In genomic region chr19:32361574-32362317, GRCh38 we compare ENCODE assay signal across 27 cellular contexts. TPM values are rescaled to one million over a fixed set of nuclear protein-coding genes. Genes with fewer than 3 reads are reported as not detected.
DNase-seq lines count a peak whose midpoint lies in the region; ATAC-seq and TF ChIP-seq lines count a peak whose summit lies in the region.
"Had no signal": no experiment of that assay in that cellular context is flagged by ENCODE, and none has a peak within 500 bp of the region (broad histone marks: within the 10 kb centered on the region; RNA-seq: fewer than 3 reads in every experiment).

No MANE protein-coding gene starts in this region.

- H3K27me3 ChIP-seq in Panc1 (ENCODE audit: control insufficient read depth, insufficient read depth, low read length): no peaks in the 10 kb centered on the region
- H3K27me3 ChIP-seq in ascending aorta: no peaks in the 10 kb centered on the region
- H3K27me3 ChIP-seq in right lobe of liver: no peaks in the 10 kb centered on the region
- no peaks in the 10 kb centered on the region for H3K27me3 ChIP-seq in thyroid gland
- no peaks in the 10 kb centered on the region for H3K27me3 ChIP-seq in H7 (ENCODE audit: control insufficient read depth, insufficient read depth, low read length)
- H3K27me3 ChIP-seq: gastroesophageal sphincter, ovary, transverse colon had no signal

- no peak overlapping the region for H3K4me3 Mint-ChIP-seq in natural killer cell treated with Interleukin-12 subunit alpha and Interleukin-12 subunit beta and Interleukin-15 and Interleukin-18, amount 100 ng/mL, for 72 hours
- H3K4me3 Mint-ChIP-seq: activated CD4-positive, alpha-beta T cell treated with anti-CD3 and anti-CD28 coated beads, Interleukin-2, amount 10 ng/mL, durations not matched to agents 7 days and 5 days; activated T-cell treated with anti-CD3 and anti-CD28 coated beads, Interleukin-2, amount 50 U/mL, for 24 hours; brain; IgD-negative memory B cell; nephron had no signal

- peaks cover 34% of the 10 kb centered on the region for H3K36me3 Mint-ChIP-seq in natural killer cell treated with Interleukin-12 subunit alpha and Interleukin-12 subunit beta and Interleukin-15 and Interleukin-18, amount 100 ng/mL, for 72 hours

- POLR2A ChIA-PET in Panc1 (lab: Charles Lee): no interaction called here

- H3K36me3 ChIP-seq in Panc1 (ENCODE audit: control insufficient read depth, insufficient read depth, low read length) (peaks cover 51% of the 10 kb centered on the region), ascending aorta (peaks cover 28 to 31% of the 10 kb centered on the region in 2 donors), right lobe of liver (peaks cover 0 to 36% (median 19%) of the 10 kb centered on the region in 4 donors), thyroid gland (peaks cover 13 to 21% of the 10 kb centered on the region in 2 donors), H7 (replicated peaks; ENCODE audit: control insufficient read depth, insufficient read depth, low read length) (peaks cover 15% of the 10 kb centered on the region)
- H3K36me3 ChIP-seq: ovary had no signal

- peaks cover 19 to 26% of the 10 kb centered on the region in 2 donors for H3K4me1 Mint-ChIP-seq in natural killer cell treated with Interleukin-12 subunit alpha and Interleukin-12 subunit beta and Interleukin-15 and Interleukin-18, amount 100 ng/mL, for 72 hours (ENCODE audit: low read depth in 2 of 2)
- H3K4me1 Mint-ChIP-seq: nephron had no signal

- TF ChIP-seq CTCF in Panc1 (IDR thresholded peaks at IDR 0.05) (no peak), ascending aorta (IDR thresholded peaks at IDR 0.05) (no peak), right lobe of liver (IDR thresholded peaks at IDR 0.05) (no peak), thyroid gland (IDR thresholded peaks at IDR 0.05) (no peak)

- in situ Hi-C loops in Panc1 (cut with HindIII; ENCODE audit: low pct_unique_long_range_greater_than_20kb, low sequenced_read_pairs): no loop called here

- intact Hi-C loops in Panc1 (cut with micrococcal nuclease; ENCODE audit: unreplicated experiment): no loop called here
- intact Hi-C loops in ascending aorta (cut with DNase I): no loop called here
- intact Hi-C loops in right lobe of liver (cut with DNase I): no loop called here
- intact Hi-C loops in thyroid gland (cut with DNase I): no loop called here

- BruUV-seq in Panc1 (replicated peaks; lab: Mats Ljungman, UMichigan): no TSS peak

- DNase-seq in Panc1 (ENCODE audit: low read depth, low spot score) (no peak), ascending aorta (ENCODE audit: low spot score in 2 of 2) (no peak), right lobe of liver (no peak), thyroid gland (no peak), H7 (no peak)
- no peak for DNase-seq in natural killer cell treated with Interleukin-12 subunit alpha and Interleukin-12 subunit beta and Interleukin-15 and Interleukin-18, amount 100 ng/mL, for 72 hours (ENCODE audit: low spot score)
- DNase-seq: activated CD4-positive, alpha-beta T cell treated with anti-CD3 and anti-CD28 coated beads, Interleukin-2, amount 10 ng/mL, durations not matched to agents 7 days and 5 days; activated T-cell treated with anti-CD3 and anti-CD28 coated beads, Interleukin-2, amount 50 U/mL, for 24 hours; DMS79; hippocampal formation; mammary epithelial cell; NCI-H2107; NCI-H446 treated with DMSO at 0.1 percent for 48 hours; NCI-H82; ovary; retina; SIG-M5; small intestine; stimulated activated naive CD4-positive, alpha-beta T cell treated with Interleukin-2 at 50 U/mL for 16 hours; T1000; transverse colon had no signal

- H3K27me3 Mint-ChIP-seq in natural killer cell treated with Interleukin-12 subunit alpha and Interleukin-12 subunit beta and Interleukin-15 and Interleukin-18, amount 100 ng/mL, for 72 hours: no peaks in the 10 kb centered on the region
- H3K27me3 Mint-ChIP-seq: activated CD4-positive, alpha-beta T cell treated with anti-CD3 and anti-CD28 coated beads, Interleukin-2, amount 10 ng/mL, durations not matched to agents 7 days and 5 days; activated T-cell treated with anti-CD3 and anti-CD28 coated beads, Interleukin-2, amount 50 U/mL, for 24 hours; brain; IgD-negative memory B cell had no signal

- CTCF ChIA-PET in Panc1 (lab: Charles Lee): no interaction called here

- TF ChIP-seq POLR2A in right lobe of liver (IDR thresholded peaks at IDR 0.05) (no peak), thyroid gland (IDR thresholded peaks at IDR 0.05) (no peak)

- no peak overlapping the region for H3K27ac Mint-ChIP-seq in natural killer cell treated with Interleukin-12 subunit alpha and Interleukin-12 subunit beta and Interleukin-15 and Interleukin-18, amount 100 ng/mL, for 72 hours
- H3K27ac Mint-ChIP-seq: activated CD4-positive, alpha-beta T cell treated with anti-CD3 and anti-CD28 coated beads, Interleukin-2, amount 10 ng/mL, durations not matched to agents 7 days and 5 days; IgD-negative memory B cell; nephron had no signal

- H3K4me3 ChIP-seq in Panc1 (ENCODE audit: low read depth in 2 of 2, low read length in 2 of 2) (no peak overlapping the region), ascending aorta (no peak overlapping the region), right lobe of liver (no peak overlapping the region), thyroid gland (replicated peaks in 1 of 3) (no peak overlapping the region), H7 (ENCODE audit: insufficient read depth, low read depth, low read length) (no peak overlapping the region)
- H3K4me3 ChIP-seq: gastroesophageal sphincter, ovary, transverse colon had no signal

- no peak for ATAC-seq in Panc1
- peak in 1 of 4 donors; percentile 9 for ATAC-seq in right lobe of liver
- ATAC-seq in GM19397 (IDR thresholded peaks at IDR 0.05; ENCODE audit: unreplicated experiment): no peak
- ATAC-seq in natural killer cell treated with Interleukin-12 subunit alpha and Interleukin-12 subunit beta and Interleukin-15 and Interleukin-18, amount 100 ng/mL, for 72 hours: no peak
- ATAC-seq: gastroesophageal sphincter, HCT116 had no signal

- H3K9me3 ChIP-seq in Panc1 (ENCODE audit: control insufficient read depth, insufficient read depth, low read depth, low read length): no peaks in the 10 kb centered on the region
- H3K9me3 ChIP-seq in ascending aorta: no peaks in the 10 kb centered on the region
- no peaks in the 10 kb centered on the region for H3K9me3 ChIP-seq in right lobe of liver
- H3K9me3 ChIP-seq in thyroid gland: no peaks in the 10 kb centered on the region
- H3K9me3 ChIP-seq: gastroesophageal sphincter, ovary, transverse colon had no signal

- 83% methylated on average over 9 of the region's 9 CpGs for WGBS in right lobe of liver (ENCODE audit: insufficient coverage, low coverage, low lambda C conversion rate, missing lambda C conversion rate)
- 91 to 95% methylated on average over 9 of the region's 9 CpGs for WGBS in thyroid gland, 2 donors

- H3K9me3 Mint-ChIP-seq in natural killer cell treated with Interleukin-12 subunit alpha and Interleukin-12 subunit beta and Interleukin-15 and Interleukin-18, amount 100 ng/mL, for 72 hours: no peaks in the 10 kb centered on the region
- H3K9me3 Mint-ChIP-seq: activated CD4-positive, alpha-beta T cell treated with anti-CD3 and anti-CD28 coated beads, Interleukin-2, amount 10 ng/mL, durations not matched to agents 7 days and 5 days; activated T-cell treated with anti-CD3 and anti-CD28 coated beads, Interleukin-2, amount 50 U/mL, for 24 hours; brain; IgD-negative memory B cell; nephron had no signal

- H3K4me1 ChIP-seq in Panc1 (ENCODE audit: control insufficient read depth, insufficient read depth, low read length) (no peaks in the 10 kb centered on the region), ascending aorta (peaks cover 0 to 18% of the 10 kb centered on the region in 2 donors), right lobe of liver (peaks cover 0 to 23% (median 9%) of the 10 kb centered on the region in 4 donors), thyroid gland (peaks cover 33 to 51% of the 10 kb centered on the region in 2 donors)

- H3K27ac ChIP-seq in Panc1 (ENCODE audit: low read length) (peak overlapping the region; percentile 39), ascending aorta (peak overlapping the region; percentile 78 to 81), right lobe of liver (peak overlapping the region in 2 of 3 donors; percentile 74 to 81), thyroid gland (peak overlapping the region; percentile 46 to 92 (median 90))
- H3K27ac ChIP-seq: ovary had no signal

RNA-seq across cellular contexts. Expression of gene ZNF507, which starts 16.3 kb away (rescaled TPM):
- 28.3 TPM for total RNA-seq in Panc1 (2021; ENCODE audit: unreplicated experiment)
- polyA plus RNA-seq in Panc1 (2012; ENCODE audit: insufficient read length): 9.3 TPM
- 6.4 TPM for total RNA-seq in ascending aorta
- 10 to 100 TPM in 2 of 6 experiments, 1 to 10 TPM in 4; 7.1 to 10.9 (median 9.1) TPM for total RNA-seq in right lobe of liver
- total RNA-seq in thyroid gland: 10 to 100 TPM; 28.6 to 46.9 (median 38.0) TPM
- total RNA-seq in natural killer cell treated with Interleukin-12 subunit alpha and Interleukin-12 subunit beta and Interleukin-15 and Interleukin-18, amount 100 ng/mL, for 72 hours: 10 to 100 TPM; 21.2 to 37.1 TPM
- 6.2 and 8.3 TPM in 2 replicates for total RNA-seq in H7 (2014; rRNA removed; shearing (Covaris generic))

RNA-seq across cellular contexts. Expression of gene DPY19L3, which starts 43.8 kb away (rescaled TPM):
- total RNA-seq in Panc1 (2021; ENCODE audit: unreplicated experiment): 27.8 TPM
- 15.3 TPM for polyA plus RNA-seq in Panc1 (2012; ENCODE audit: insufficient read length)
- total RNA-seq in ascending aorta: 115 TPM
- total RNA-seq in right lobe of liver: 10 to 100 TPM in 4 of 6 experiments, 1 to 10 TPM in 2; 8.0 to 13.5 (median 12.4) TPM
- total RNA-seq in thyroid gland: 10 to 100 TPM; 29.7 to 49.2 (median 39.8) TPM
- total RNA-seq in natural killer cell treated with Interleukin-12 subunit alpha and Interleukin-12 subunit beta and Interleukin-15 and Interleukin-18, amount 100 ng/mL, for 72 hours: 10 to 100 TPM; 25.3 to 40.7 TPM
- total RNA-seq in H7 (2014; rRNA removed; shearing (Covaris generic)): 18.3 and 27.6 TPM in 2 replicates

Comparison
In these comparisons a context has a peak if more than half of its experiments do, and no peak if none do; other contexts are left out.
1. H3K27ac ChIP-seq: peak in every context shown above with its lines; median percentile 90 in thyroid gland; 80 in ascending aorta; 78 in right lobe of liver; 39 in Panc1.